In the genomic region with DNA sequence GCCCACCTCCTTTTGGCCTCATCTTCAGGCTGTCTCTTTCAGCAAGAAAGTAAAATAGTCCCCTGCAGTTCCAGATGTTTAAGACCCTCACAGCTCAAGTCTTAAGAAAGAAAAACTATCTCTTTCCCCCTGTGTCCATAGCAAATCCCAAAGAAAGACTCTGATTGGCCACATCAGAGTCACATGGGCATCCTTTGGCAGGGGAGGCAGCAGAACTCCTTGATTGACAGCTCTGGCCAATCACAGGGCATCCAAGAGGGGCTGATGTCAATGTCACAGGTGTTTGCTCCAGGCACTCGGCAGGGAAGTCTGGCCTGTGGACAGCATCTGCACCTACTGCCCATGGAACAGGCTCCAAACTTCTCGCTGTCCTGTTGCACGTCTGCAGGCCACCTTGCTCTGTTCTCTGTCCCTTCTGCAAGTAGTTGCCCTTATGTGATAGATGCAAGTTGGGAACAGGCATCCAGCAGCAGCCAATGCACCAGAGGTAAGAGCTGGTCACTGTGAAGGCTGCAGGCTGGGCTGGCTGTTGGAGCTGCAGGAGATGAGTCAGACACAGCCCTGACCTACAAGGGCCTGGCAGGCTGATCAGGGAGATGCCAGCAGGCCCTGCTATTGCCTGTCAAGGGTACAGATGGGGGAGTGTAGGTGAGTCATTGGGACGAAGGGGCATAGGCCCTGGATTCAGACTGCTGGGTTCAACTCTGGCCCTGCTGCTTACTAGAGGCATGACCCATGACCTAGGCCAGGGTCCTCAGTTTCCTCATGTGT, we compare ENCODE assay signal across 15 cellular contexts.
A peak's percentile ranks its signal among the peaks of the same experiment; 100 is the strongest.
DNase-seq lines count a peak whose midpoint lies in the region; ATAC-seq, FAIRE-seq and TF ChIP-seq lines count a peak whose summit lies in the region.
"Had no signal": no experiment of that assay in that cellular context is flagged by ENCODE, and none has a peak within 500 bp of the region (broad histone marks: within the 10 kb centered on the region; RNA-seq: fewer than 3 reads in every experiment).

No MANE protein-coding gene starts in this region.

- POLR2A ChIA-PET in Panc1 (lab: Charles Lee) = no interaction called here

- H4K8ac ChIP-seq in neuronal stem cell (ENCODE audit: low read depth, low read length) = no peak overlapping the region

- CTCF ChIA-PET in Panc1 (lab: Charles Lee) = interaction anchor here (0.6 kb wide), 1 partner anchor 18 kb away, joined by 3 read pairs; no protein-coding TSS in a partner anchor

- ATAC-seq in Panc1 (peak; percentile 79), HG03342 (IDR thresholded peaks at IDR 0.05; ENCODE audit: unreplicated experiment) (no peak)

- intact Hi-C loops in Panc1 (cut with micrococcal nuclease; ENCODE audit: unreplicated experiment) = no loop called here

- peak overlapping the region; percentile 45 for H3K9ac ChIP-seq in neuronal stem cell (ENCODE audit: low read depth, low read length, poor library complexity)

- H2BK120ac ChIP-seq in neuronal stem cell (ENCODE audit: low read depth, low read length) = no peak overlapping the region

- TF ChIP-seq CTCF in Panc1 (IDR thresholded peaks at IDR 0.05) (no peak), epithelial cell of esophagus (IDR thresholded peaks at IDR 0.05; ENCODE audit: insufficient read depth, low read depth, low read length, missing control alignments) (no peak)

- H3K4ac ChIP-seq in neuronal stem cell (ENCODE audit: low read length) = no peak overlapping the region

- no TSS peak for BruUV-seq in Panc1 (replicated peaks; lab: Mats Ljungman, UMichigan)

- H3K9me3 ChIP-seq in Panc1 (ENCODE audit: control insufficient read depth, insufficient read depth, low read depth, low read length) (no peaks in the 10 kb centered on the region), neuronal stem cell (replicated peaks in 1 of 2; ENCODE audit: control insufficient read depth in 2 of 2, insufficient read depth in 1 of 2, low read depth in 1 of 2, low read length in 2 of 2) (peaks cover 0 to 10% of the 10 kb centered on the region in 2 donors)

- H3K27ac ChIP-seq in Panc1 (ENCODE audit: low read length) = no peak overlapping the region
- no peak overlapping the region for H3K27ac ChIP-seq in neuronal stem cell (replicated peaks; ENCODE audit: low read length)

- FAIRE-seq in GM19239 (lab: Jason Lieb, UNC) = no peak

- no peak overlapping the region for H3K4me2 ChIP-seq in neuronal stem cell (ENCODE audit: insufficient read depth, low read length, poor library complexity, severe bottlenecking)

- H3K4me3 ChIP-seq in Panc1 (ENCODE audit: low read depth in 2 of 2, low read length in 2 of 2) (no peak overlapping the region), epithelial cell of esophagus (ENCODE audit: low read length) (no peak overlapping the region), neuronal stem cell (ENCODE audit: low read length in 2 of 2) (no peak overlapping the region)

- WGBS in neuronal stem cell (ENCODE audit: extremely low coverage in 2 of 2, insufficient read length in 2 of 2, insufficient replicate concordance in 1 of 2), 2 donors = no CpG with 5 or more reads among the region's 4 CpGs

- H3K18ac ChIP-seq in neuronal stem cell (ENCODE audit: low read length) = peak overlapping the region; percentile 28

- H2BK5ac ChIP-seq in neuronal stem cell (ENCODE audit: low read length) = no peak overlapping the region

- no peak overlapping the region for H2BK15ac ChIP-seq in neuronal stem cell (ENCODE audit: low read length)

- H2BK12ac ChIP-seq in neuronal stem cell (ENCODE audit: low read length) = no peak overlapping the region

- H3K36me3 ChIP-seq in Panc1 (ENCODE audit: control insufficient read depth, insufficient read depth, low read length) = no peaks in the 10 kb centered on the region
- H3K36me3 ChIP-seq in neuronal stem cell (replicated peaks in 1 of 2; ENCODE audit: control insufficient read depth in 2 of 2, insufficient read depth in 2 of 2, low read length in 2 of 2) = peaks cover 5 to 87% of the 10 kb centered on the region in 2 donors

- H2AFZ ChIP-seq in neuronal stem cell (ENCODE audit: low read length) = no peak overlapping the region

- H3K14ac ChIP-seq in neuronal stem cell (ENCODE audit: low read length) = no peak overlapping the region

- H4K91ac ChIP-seq in neuronal stem cell (ENCODE audit: low read depth, low read length, poor library complexity) = peak overlapping the region; percentile 6

- no peaks in the 10 kb centered on the region for H3K79me1 ChIP-seq in neuronal stem cell (ENCODE audit: low read depth, low read length)

- H2AK5ac ChIP-seq in neuronal stem cell (ENCODE audit: low read depth, low read length) = no peak overlapping the region

- no peak overlapping the region for H3K23ac ChIP-seq in neuronal stem cell (ENCODE audit: low read depth, low read length, poor library complexity)

- H3K4me1 ChIP-seq in Panc1 (ENCODE audit: control insufficient read depth, insufficient read depth, low read length) (no peaks in the 10 kb centered on the region), neuronal stem cell (ENCODE audit: control insufficient read depth in 2 of 2, insufficient read depth in 1 of 2, low read depth in 1 of 2, low read length in 2 of 2) (peaks cover 0 to 2% of the 10 kb centered on the region in 2 donors)

- in situ Hi-C loops in Panc1 (cut with HindIII; ENCODE audit: low pct_unique_long_range_greater_than_20kb, low sequenced_read_pairs) = no loop called here

- peak; percentile 64 for DNase-seq in EL
- DNase-seq in Panc1 (ENCODE audit: low read depth, low spot score) = no peak
- peak; percentile 15 for DNase-seq in epithelial cell of esophagus (ENCODE audit: low read depth)
- DNase-seq in neuronal stem cell (ENCODE audit: low spot score) = no peak
- no peak for DNase-seq in germinal center (ENCODE audit: low spot score)
- DNase-seq in GM19239 (ENCODE audit: insufficient read length, low spot score) = no peak
- DNase-seq in OCI-M1 (lab: John Stamatoyannopoulos, UW) = no peak
- DNase-seq: activated CD4-positive, alpha-beta T cell treated with anti-CD3 and anti-CD28 coated beads, Interleukin-2, amount 10 ng/mL, durations not matched to agents 7 days and 5 days; anterior cingulate cortex; CD8-positive, alpha-beta memory T cell; effector CD4-positive, alpha-beta T cell; NCI-H1105; NCI-H446; nephron progenitor cell had no signal

- H3K27me3 ChIP-seq in Panc1 (ENCODE audit: control insufficient read depth, insufficient read depth, low read length) (no peaks in the 10 kb centered on the region), neuronal stem cell (ENCODE audit: control insufficient read depth in 3 of 3, insufficient read depth in 3 of 3, low read depth in 1 of 3, low read length in 3 of 3) (no peaks in the 10 kb centered on the region)

Comparison
In these comparisons a context has a peak if more than half of its experiments do, and no peak if none do; other contexts are left out.
1. DNase-seq: peak in EL (single experiment) and epithelial cell of esophagus (single experiment); none in Panc1 (single experiment), neuronal stem cell (single experiment), germinal center (single experiment), GM19239 (single experiment) and OCI-M1 (single experiment).